Comparison of ENCODE assay signal across 9 cellular contexts in the genomic region with DNA sequence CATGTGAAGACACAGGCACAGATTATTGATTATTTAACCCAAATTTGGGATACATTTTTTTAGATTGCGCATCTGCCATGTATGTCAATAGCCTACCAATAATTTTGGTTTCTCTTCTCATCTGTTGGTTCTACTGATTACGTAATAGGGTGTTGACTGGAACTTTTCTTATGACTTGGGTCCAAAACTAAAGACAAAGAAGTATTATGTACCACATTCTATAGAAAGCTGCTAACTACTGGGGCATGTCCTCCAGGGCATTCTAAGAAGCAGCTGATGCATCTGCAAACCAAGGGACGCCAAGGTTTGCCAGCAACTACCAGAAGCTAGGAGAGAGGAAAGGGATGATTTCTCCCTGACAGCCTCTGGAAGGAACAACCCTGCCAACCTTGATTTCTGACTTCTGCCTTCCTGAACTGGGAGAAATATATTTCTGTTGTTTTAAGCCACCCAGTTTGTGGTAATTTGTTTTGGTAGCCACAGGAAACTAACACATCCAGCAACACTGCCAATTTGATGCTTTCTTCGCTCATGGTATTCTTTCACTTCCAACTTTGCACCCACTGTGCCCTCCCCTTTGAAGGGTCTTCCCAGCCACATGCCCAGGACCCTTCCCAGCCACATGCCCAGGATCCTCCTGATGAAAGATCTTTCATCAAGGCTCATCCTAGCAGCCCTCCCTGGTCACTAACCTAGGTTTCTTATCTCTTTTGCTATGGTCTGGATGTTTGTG. TPM values are rescaled to one million over a fixed set of nuclear protein-coding genes. Genes with fewer than 3 reads are reported as not detected.
DNase-seq lines count a peak whose midpoint lies in the region; ATAC-seq, FAIRE-seq and TF ChIP-seq lines count a peak whose summit lies in the region.
"Had no signal": no experiment of that assay in that cellular context is flagged by ENCODE, and none has a peak within 500 bp of the region (broad histone marks: within the 10 kb centered on the region; RNA-seq: fewer than 3 reads in every experiment).

No MANE protein-coding gene starts in this region.

- no peak for TF ChIP-seq EP300 in esophagus muscularis mucosa (IDR thresholded peaks at IDR 0.05)

- H3K4me1 ChIP-seq in esophagus muscularis mucosa: no peaks in the 10 kb centered on the region
- H3K4me1 ChIP-seq: left ventricle myocardium inferior had no signal

- DNase-seq in esophagus muscularis mucosa (ENCODE audit: extremely low spot score): peak; percentile 31
- DNase-seq in kidney glomerular epithelial cell (lab: John Stamatoyannopoulos, UW): no peak
- DNase-seq in caudate nucleus (lab: John Stamatoyannopoulos, UW): no peak
- no peak for DNase-seq in HTR-8/SVneo (ENCODE audit: insufficient read length, low spot score)
- DNase-seq: left ventricle myocardium inferior had no signal

- no peak overlapping the region for H3K27ac ChIP-seq in esophagus muscularis mucosa (replicated peaks in 1 of 4)
- no peak overlapping the region for H3K27ac ChIP-seq in caudate nucleus (ENCODE audit: low read depth, low read length)
- H3K27ac ChIP-seq: left ventricle myocardium inferior had no signal

- no peaks in the 10 kb centered on the region for H3K36me3 ChIP-seq in esophagus muscularis mucosa
- H3K36me3 ChIP-seq: left ventricle myocardium inferior had no signal

- WGBS in esophagus muscularis mucosa: 93% methylated on average over 4 of the region's 4 CpGs

- H3K4me3 ChIP-seq in esophagus muscularis mucosa: no peak overlapping the region
- H3K4me3 ChIP-seq: left ventricle myocardium inferior had no signal

- TF ChIP-seq CTCF in esophagus muscularis mucosa (IDR thresholded peaks at IDR 0.05): no peak

- intact Hi-C loops in esophagus muscularis mucosa (cut with DNase I): no loop called here

- H3K27me3 ChIP-seq in esophagus muscularis mucosa: no peaks in the 10 kb centered on the region

- ATAC-seq in GM18519 (IDR thresholded peaks at IDR 0.05; ENCODE audit: low FRiP score, unreplicated experiment) (peak; percentile 40), GM21390 (IDR thresholded peaks at IDR 0.05; ENCODE audit: unreplicated experiment) (peak; percentile 39), HG03432 (IDR thresholded peaks at IDR 0.05; ENCODE audit: unreplicated experiment) (peak; percentile 61), HG02973 (IDR thresholded peaks at IDR 0.05; ENCODE audit: unreplicated experiment) (no peak)

- FAIRE-seq in HTR-8/SVneo (lab: Jason Lieb, UNC): no peak

- H3K9me3 ChIP-seq in esophagus muscularis mucosa: peaks cover 0 to under 1% (median 0%) of the 10 kb centered on the region in 4 donors

- no peak for TF ChIP-seq POLR2A in esophagus muscularis mucosa (IDR thresholded peaks at IDR 0.05; ENCODE audit: low read depth)

RNA-seq across cellular contexts. Expression of gene TLR1, which starts 15.9 kb away (rescaled TPM):
- 10 to 100 TPM in 2 of 4 donors, 1 to 10 TPM in 2; 4.3 to 14.9 (median 9.1) TPM for total RNA-seq in esophagus muscularis mucosa

RNA-seq across cellular contexts. Expression of gene TLR6, which starts 36.1 kb away (rescaled TPM):
- 1 to 10 TPM; 1.1 to 1.8 (median 1.7) TPM for total RNA-seq in esophagus muscularis mucosa

RNA-seq across cellular contexts. Expression of gene TLR10, which starts 37.7 kb away (rescaled TPM):
- under 1 TPM in 1 of 4 donors, not detected in 3; 0.17 TPM for total RNA-seq in esophagus muscularis mucosa
- total RNA-seq: left ventricle myocardium inferior had no signal

RNA-seq across cellular contexts. Expression of gene FAM114A1, which starts 47.1 kb away (rescaled TPM):
- 100 to 1,000 TPM in 3 of 4 donors, 10 to 100 TPM in 1; 88.6 to 145 (median 110) TPM for total RNA-seq in esophagus muscularis mucosa
